ENCODE assay signal across 8 cellular contexts in genomic region chr2:69436937-69437750, GRCh38.
DNase-seq lines count a peak whose midpoint lies in the region; ATAC-seq and TF ChIP-seq lines count a peak whose summit lies in the region.

TSS of gene NFU1 (minus strand) at chr2:69437435. CDS start at chr2:69437422, 13 bp downstream.

- DNase-seq in AG10803 (ENCODE audit: low read depth) (peak; percentile 96), NCI-H345 treated with DMSO at 0.1 percent for 48 hours (lab: John Stamatoyannopoulos, UW; ENCODE audit: unreplicated experiment) (peak; percentile 86), iris pigment epithelial cell (ENCODE audit: low read depth) (peak; percentile 99)
- DNase-seq in activated CD4-positive, CD25-positive, alpha-beta regulatory T cell (lab: John Stamatoyannopoulos, UW), result peak; percentile 64 to 72 (median 70)
- DNase-seq in central memory CD4-positive, alpha-beta T cell, result peak; percentile 89
- DNase-seq in stimulated activated CD4-positive, alpha-beta T cell treated with anti-CD3 and anti-CD28 coated beads, Interleukin-12 subunit alpha, Interleukin-12 subunit beta, amount 100 ng/mL, for 4 hours, result peak; percentile 83

- peak within 1 kb of the TSS; percentile 95 for H3K4me3 ChIP-seq in AG10803 (ENCODE audit: low read length)

- ATAC-seq in GM19023 (IDR thresholded peaks at IDR 0.05; ENCODE audit: unreplicated experiment) (peak; percentile 95), HG03280 (IDR thresholded peaks at IDR 0.05; ENCODE audit: unreplicated experiment) (peak; percentile 95)

- TF ChIP-seq CTCF in AG10803 (conservative IDR thresholded peaks at IDR 0.05; ENCODE audit: low read length), result peak; percentile 62

Comparison
In these comparisons a context has a peak if more than half of its experiments do, and no peak if none do; other contexts are left out.
1. Peak in every context shown above with its lines: DNase-seq, ATAC-seq and H3K4me3 ChIP-seq.